Comparison of ENCODE assay signal across 21 cellular contexts in the genomic region with DNA sequence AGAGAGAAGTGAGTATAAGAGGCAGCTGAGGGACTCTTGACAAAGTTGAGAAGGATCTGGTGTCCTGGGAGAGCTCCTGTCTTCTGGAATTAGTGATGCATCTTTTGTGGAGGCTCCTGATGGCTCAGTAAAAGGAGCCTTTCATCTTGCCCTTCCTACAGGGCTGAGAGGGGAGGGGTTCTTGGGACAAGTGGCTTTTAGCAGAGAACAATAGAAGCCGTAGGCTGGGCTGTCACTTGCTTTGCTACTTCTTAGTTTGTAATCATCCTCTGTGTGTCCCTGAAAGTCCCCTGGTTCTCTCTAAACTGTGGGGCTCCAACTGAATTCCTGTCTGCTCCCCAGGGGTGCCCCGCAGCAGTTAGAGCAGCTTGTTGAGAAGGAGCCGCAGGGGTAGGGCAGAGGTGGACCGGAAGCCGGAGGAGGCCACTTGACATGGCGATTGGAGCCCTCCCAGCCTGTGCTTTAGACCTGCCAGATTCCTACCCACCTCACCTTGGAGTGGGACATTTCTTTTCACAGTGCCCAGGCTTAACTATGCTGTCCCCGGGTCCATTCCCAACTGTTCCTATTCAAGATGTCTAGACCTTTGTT.
A peak's percentile ranks its signal among the peaks of the same experiment; 100 is the strongest.
DNase-seq lines count a peak whose midpoint lies in the region; ATAC-seq, FAIRE-seq and TF ChIP-seq lines count a peak whose summit lies in the region.
"Had no signal": no experiment of that assay in that cellular context is flagged by ENCODE, and none has a peak within 500 bp of the region (broad histone marks: within the 10 kb centered on the region; RNA-seq: fewer than 3 reads in every experiment).

No MANE protein-coding gene starts in this region.

- H3K4me1 Mint-ChIP-seq in WTC11, result peaks cover 33% of the 10 kb centered on the region
- H3K4me1 Mint-ChIP-seq: IgD-negative memory B cell had no signal

- H3K9me3 Mint-ChIP-seq in WTC11, result peaks cover 6% of the 10 kb centered on the region
- H3K9me3 Mint-ChIP-seq: memory B cell, neural crest cell had no signal

- no peak overlapping the region for H3K4me2 ChIP-seq in HepG2 (ENCODE audit: low read depth, low read length)

- H3K27me3 ChIP-seq in HepG2 (ENCODE audit: control insufficient read depth in 1 of 2, insufficient read depth in 2 of 2, low read length in 2 of 2) (no peaks in the 10 kb centered on the region), right lobe of liver (no peaks in the 10 kb centered on the region), mucosa of stomach (ENCODE audit: control insufficient read depth, insufficient read depth, low read length) (no peaks in the 10 kb centered on the region), upper lobe of right lung (no peaks in the 10 kb centered on the region)
- H3K27me3 ChIP-seq: body of pancreas, MG63, thyroid gland had no signal

- DNase-seq in HepG2 (ENCODE audit: low spot score) (no peak), right lobe of liver (no peak), WTC11 (ENCODE audit: low spot score) (no peak), upper lobe of right lung (no peak), NCI-H146 treated with DMSO at 0.1 percent for 48 hours (lab: John Stamatoyannopoulos, UW; ENCODE audit: unreplicated experiment) (no peak)
- DNase-seq: activated CD8-positive, alpha-beta memory T cell treated with anti-CD3 and anti-CD28 coated beads, Interleukin-2, amount 50 U/mL, for 4 hours; activated naive CD4-positive, alpha-beta T cell treated with Interleukin-2 at 50 U/mL for 16 hours; MG63; NCI-H146; NCI-H82; retina; thyroid gland had no signal

- no peaks in the 10 kb centered on the region for H4K20me1 ChIP-seq in HepG2 (ENCODE audit: insufficient read depth, low read length)

- peaks cover 23% of the 10 kb centered on the region for H3K79me2 ChIP-seq in HepG2 (ENCODE audit: insufficient read depth, low read length)

- H3K36me3 Mint-ChIP-seq in WTC11, result peaks cover 2% of the 10 kb centered on the region; the same call in 1 of the 2 replicates
- H3K36me3 Mint-ChIP-seq: memory B cell had no signal

- POLR2A ChIA-PET in HepG2 (lab: Yijun Ruan, JAX) (no interaction called here), WTC11 (lab: Charles Lee) (no interaction called here)

- no peak for TF ChIP-seq CTCF in HepG2 (CRISPR knock-in tag; IDR thresholded peaks at IDR 0.05)
- no peak for TF ChIP-seq CTCF in right lobe of liver (IDR thresholded peaks at IDR 0.05)
- TF ChIP-seq CTCF in WTC11 (IDR thresholded peaks at IDR 0.05), result no peak
- TF ChIP-seq CTCF in upper lobe of right lung (IDR thresholded peaks at IDR 0.05), result no peak

- in situ Hi-C loops in HepG2 (cut with HindIII; ENCODE audit: extremely low pct_ligation_motif_present, low pct_unique_long_range_greater_than_20kb), result no loop called here

- H3K9me3 ChIP-seq in HepG2 (ENCODE audit: low read length), result no peaks in the 10 kb centered on the region
- H3K9me3 ChIP-seq in right lobe of liver, result no peaks in the 10 kb centered on the region
- no peaks in the 10 kb centered on the region for H3K9me3 ChIP-seq in mucosa of stomach (ENCODE audit: control insufficient read depth, low read length)
- H3K9me3 ChIP-seq in upper lobe of right lung, result no peaks in the 10 kb centered on the region
- H3K9me3 ChIP-seq: body of pancreas, MG63, thyroid gland had no signal

- ATAC-seq in HepG2 (peak; percentile 39), right lobe of liver (no peak), WTC11 (peak; percentile 32; the same call in 1 of the 2 replicates), upper lobe of right lung (peak; percentile 32), GM18909 (IDR thresholded peaks at IDR 0.05; ENCODE audit: poor library complexity, unreplicated experiment) (no peak), HG03039 (IDR thresholded peaks at IDR 0.05; ENCODE audit: unreplicated experiment) (no peak)
- ATAC-seq: HCT116, Panc1 had no signal

- no peak for TF ChIP-seq POLR2A in HepG2 (IDR thresholded peaks at IDR 0.05; ENCODE audit: insufficient read depth in 1 of 2, low read depth in 2 of 2, low read length in 2 of 2)
- no peak for TF ChIP-seq POLR2A in right lobe of liver (IDR thresholded peaks at IDR 0.05)

- CTCF ChIA-PET in HepG2 (lab: Yijun Ruan, JAX; ENCODE audit: low intra/inter-chr PET ratio, low total read pairs), result no interaction called here
- CTCF ChIA-PET in WTC11 (lab: Charles Lee), result no interaction called here

- H3K36me3 ChIP-seq in HepG2 (replicated peaks in 1 of 2; ENCODE audit: control insufficient read depth in 1 of 2, insufficient read depth in 2 of 2, low read length in 2 of 2) (peaks cover 0 to 22% of the 10 kb centered on the region in 2 experiments; a peak in 3 of 5 replicates), right lobe of liver (no peaks in the 10 kb centered on the region), mucosa of stomach (ENCODE audit: control insufficient read depth, insufficient read depth, low read length) (no peaks in the 10 kb centered on the region), upper lobe of right lung (no peaks in the 10 kb centered on the region)
- H3K36me3 ChIP-seq: thyroid gland had no signal

- H3K27me3 Mint-ChIP-seq in WTC11 (ENCODE audit: low read depth), result no peaks in the 10 kb centered on the region
- H3K27me3 Mint-ChIP-seq: IgD-negative memory B cell had no signal

- H3K4me3 ChIP-seq in HepG2 (replicated peaks in 1 of 3; ENCODE audit: insufficient read depth in 1 of 3, low read depth in 2 of 3, low read length in 3 of 3) (no peak overlapping the region), right lobe of liver (no peak overlapping the region), mucosa of stomach (ENCODE audit: low read length) (no peak overlapping the region), upper lobe of right lung (no peak overlapping the region)
- H3K4me3 ChIP-seq: body of pancreas, MG63, thyroid gland had no signal

- H2AFZ ChIP-seq in HepG2 (ENCODE audit: low read length), result no peak overlapping the region

- no TSS peak for BruUV-seq in HepG2 (replicated peaks; lab: Mats Ljungman, UMichigan)

- no peak overlapping the region for H3K27ac Mint-ChIP-seq in WTC11
- H3K27ac Mint-ChIP-seq: IgD-negative memory B cell, memory B cell had no signal

- intact Hi-C loops in HepG2 (cut with micrococcal nuclease; ENCODE audit: unreplicated experiment) (loop anchor here (5.0 kb wide), 1 partner anchor 45 kb away; no protein-coding TSS in a partner anchor), right lobe of liver (cut with DNase I) (no loop called here), upper lobe of right lung (cut with DNase I) (no loop called here)

- WGBS in HepG2 (ENCODE audit: low lambda C conversion rate), result 86% methylated on average over 7 of the region's 7 CpGs
- WGBS in right lobe of liver (ENCODE audit: insufficient coverage, low coverage, low lambda C conversion rate, missing lambda C conversion rate), result 87% methylated on average over 6 of the region's 7 CpGs

- FAIRE-seq in HepG2 (lab: Jason Lieb, UNC), result no peak

- no peak overlapping the region for H3K9ac ChIP-seq in HepG2 (ENCODE audit: insufficient read depth, low read depth, low read length)
- peak overlapping the region; percentile 12 for H3K9ac ChIP-seq in mucosa of stomach (ENCODE audit: low read length)

- TF ChIP-seq RAD21 in HepG2 (CRISPR knock-in tag; IDR thresholded peaks at IDR 0.05), result no peak

- H3K27ac ChIP-seq in HepG2 (ENCODE audit: extremely low read length, insufficient read depth, low read length) (peak overlapping the region; percentile 51), right lobe of liver (no peak overlapping the region), upper lobe of right lung (no peak overlapping the region)
- H3K27ac ChIP-seq: thyroid gland had no signal

- H3K4me1 ChIP-seq in HepG2 (ENCODE audit: insufficient read depth, low read length) (peaks cover 36% of the 10 kb centered on the region), right lobe of liver (peaks cover 0 to 6% (median 0%) of the 10 kb centered on the region in 4 donors), mucosa of stomach (ENCODE audit: control insufficient read depth, insufficient read depth, low read length) (peaks cover 20% of the 10 kb centered on the region), upper lobe of right lung (no peaks in the 10 kb centered on the region)

- no peak overlapping the region for H3K4me3 Mint-ChIP-seq in WTC11
- H3K4me3 Mint-ChIP-seq: memory B cell, neural crest cell had no signal

- TF ChIP-seq EP300 in HepG2 (IDR thresholded peaks at IDR 0.05; ENCODE audit: low read depth in 2 of 2, low read length in 2 of 2) (no peak), HepG2 (CRISPR knock-in tag; IDR thresholded peaks at IDR 0.05; ENCODE audit: borderline replicate concordance) (no peak)

TF ChIP-seq in HepG2, 621 proteins besides CTCF, POLR2A, EP300 and RAD21 (continues in another document):
- TF ChIP-seq MED13 (CRISPR knock-in tag; IDR thresholded peaks at IDR 0.05) (no peak), HIVEP1 (CRISPR knock-in tag; IDR thresholded peaks at IDR 0.05) (0 out of 2 replicates have a peak, but pooled peaks have one; percentile 34), FOXK2 (IDR thresholded peaks at IDR 0.05) (no peak), AHR (CRISPR knock-in tag; IDR thresholded peaks at IDR 0.05) (no peak), SMC3 (IDR thresholded peaks at IDR 0.05; ENCODE audit: low read length) (no peak), ZNF160 (CRISPR knock-in tag; IDR thresholded peaks at IDR 0.05) (no peak), SALL2 (CRISPR knock-in tag; IDR thresholded peaks at IDR 0.05) (0 out of 2 replicates have a peak, but pooled peaks have one; percentile 39)

TF ChIP-seq in WTC11, 78 proteins besides CTCF, POLR2A, EP300 and RAD21 (continues in another document):
- TF ChIP-seq IRF1 (CRISPR knock-in tag; IDR thresholded peaks at IDR 0.05), result no peak
- no peak for TF ChIP-seq ZNF396 (CRISPR knock-in tag; IDR thresholded peaks at IDR 0.05; ENCODE audit: borderline replicate concordance)
- TF ChIP-seq ZNF219 (CRISPR knock-in tag; IDR thresholded peaks at IDR 0.05; ENCODE audit: borderline replicate concordance), result no peak
- TF ChIP-seq, protein P1, sequence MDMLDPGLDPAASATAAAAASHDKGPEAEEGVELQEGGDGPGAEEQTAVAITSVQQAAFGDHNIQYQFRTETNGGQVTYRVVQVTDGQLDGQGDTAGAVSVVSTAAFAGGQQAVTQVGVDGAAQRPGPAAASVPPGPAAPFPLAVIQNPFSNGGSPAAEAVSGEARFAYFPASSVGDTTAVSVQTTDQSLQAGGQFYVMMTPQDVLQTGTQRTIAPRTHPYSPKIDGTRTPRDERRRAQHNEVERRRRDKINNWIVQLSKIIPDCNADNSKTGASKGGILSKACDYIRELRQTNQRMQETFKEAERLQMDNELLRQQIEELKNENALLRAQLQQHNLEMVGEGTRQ (CRISPR knock-in tag; IDR thresholded peaks at IDR 0.05), result no peak
- TF ChIP-seq FOXP1 (CRISPR knock-in tag; IDR thresholded peaks at IDR 0.05; ENCODE audit: borderline replicate concordance), result no peak

Comparison
In these comparisons a context has a peak if more than half of its experiments do, and no peak if none do; other contexts are left out.
1. ATAC-seq: peak in HepG2 (single experiment), WTC11 (single experiment) and upper lobe of right lung (single experiment); none in right lobe of liver (0 of 4), GM18909 (single experiment) and HG03039 (single experiment).